Comparison of ENCODE assay signal across 10 cellular contexts in genomic region chr1:215001419-215002021, GRCh38.
A peak's percentile ranks its signal among the peaks of the same experiment; 100 is the strongest.
DNase-seq lines count a peak whose midpoint lies in the region; ATAC-seq, FAIRE-seq and TF ChIP-seq lines count a peak whose summit lies in the region.
"Had no signal": no experiment of that assay in that cellular context is flagged by ENCODE, and none has a peak within 500 bp of the region (broad histone marks: within the 10 kb centered on the region; RNA-seq: fewer than 3 reads in every experiment).

No MANE protein-coding gene starts in this region.

- ATAC-seq in GM19452 (IDR thresholded peaks at IDR 0.05; ENCODE audit: unreplicated experiment) (peak; percentile 85), HG02943 (IDR thresholded peaks at IDR 0.05; ENCODE audit: low read depth, unreplicated experiment) (peak; percentile 88)

- WGBS in transverse colon (ENCODE audit: low coverage in 1 of 2), 2 donors, result 86% methylated on average over 4 of the region's 4 CpGs; no CpG with 5 or more reads in 1 of the 2 donors

- peak; percentile 91 for FAIRE-seq in GM12891 (lab: Jason Lieb, UNC)
- FAIRE-seq: colon had no signal

- no peak for TF ChIP-seq EP300 in transverse colon (IDR thresholded peaks at IDR 0.05; ENCODE audit: low read depth)

- H3K4me1 ChIP-seq in transverse colon, result no peaks in the 10 kb centered on the region

- intact Hi-C loops in transverse colon (cut with DNase I; ENCODE audit: low total_unique reads), result no loop called here

- no peaks in the 10 kb centered on the region for H3K36me3 ChIP-seq in transverse colon

- DNase-seq in GM12891 (ENCODE audit: insufficient read length, low spot score) (peak; percentile 6), MV-4-11 (lab: John Stamatoyannopoulos, UW) (peak; percentile 70), NCI-H128 (lab: John Stamatoyannopoulos, UW; ENCODE audit: unreplicated experiment) (no peak), T-helper 1 cell (no peak), CD1c-positive myeloid dendritic cell (ENCODE audit: extremely low spot score) (no peak), transverse colon (no peak)
- DNase-seq: nephron progenitor cell had no signal

- TF ChIP-seq CTCF in transverse colon (IDR thresholded peaks at IDR 0.05), result no peak

- no peak overlapping the region for H3K27ac ChIP-seq in transverse colon

- no peaks in the 10 kb centered on the region for H3K27me3 ChIP-seq in transverse colon

- H3K9me3 ChIP-seq in transverse colon, result no peaks in the 10 kb centered on the region

- in situ Hi-C loops in transverse colon (cut with MboI; ENCODE audit: low pct_ligation_motif_present in 1 of 4, low pct_unique_long_range_greater_than_20kb in 1 of 4, low sequenced_read_pairs in 3 of 4), result no loop called here

- no peak overlapping the region for H3K4me3 ChIP-seq in transverse colon

- TF ChIP-seq POLR2A in GM12891 (IDR thresholded peaks at IDR 0.05; ENCODE audit: low read depth, low read length) (no peak), transverse colon (IDR thresholded peaks at IDR 0.05) (no peak)

TF ChIP-seq in GM12891, 5 proteins besides CTCF, POLR2A, EP300 and RAD21:
- TF ChIP-seq POU2F2 (IDR thresholded peaks at IDR 0.05; ENCODE audit: low read depth, low read length) (no peak), SPI1 (IDR thresholded peaks at IDR 0.05; ENCODE audit: low read depth, low read length) (peak; percentile 99)

Comparison
In these comparisons a context has a peak if more than half of its experiments do, and no peak if none do; other contexts are left out.
1. DNase-seq: peak in GM12891 (single experiment) and MV-4-11 (single experiment); none in NCI-H128 (single experiment), T-helper 1 cell (0 of 5), CD1c-positive myeloid dendritic cell (single experiment) and transverse colon (single experiment).